In genomic region chr7:5626456-5626855, GRCh38 we compare ENCODE assay signal across 2 cellular contexts.
TF ChIP-seq lines count a peak whose summit lies in the region.

No MANE protein-coding gene starts in this region.

TF ChIP-seq in GM23338, 12 proteins besides CTCF, POLR2A, EP300 and RAD21:
- TF ChIP-seq POLR2AphosphoS5 (IDR thresholded peaks at IDR 0.05; ENCODE audit: low read depth) (no peak), ZNF331 (CRISPR knock-in tag; IDR thresholded peaks at IDR 0.05; ENCODE audit: low read depth) (no peak), ZNF114 (CRISPR knock-in tag; IDR thresholded peaks at IDR 0.05) (no peak), EZH2phosphoT487 (IDR thresholded peaks at IDR 0.05; ENCODE audit: unreplicated experiment) (no peak), NANOG (IDR thresholded peaks at IDR 0.05; ENCODE audit: borderline replicate concordance) (no peak)

TF ChIP-seq in GM12878, 131 proteins besides CTCF, POLR2A, EP300 and RAD21:
- TF ChIP-seq NFXL1 (IDR thresholded peaks at IDR 0.05; ENCODE audit: borderline replicate concordance), result no peak
- no peak for TF ChIP-seq HSF1 (IDR thresholded peaks at IDR 0.05; ENCODE audit: low read depth, low read length)
- TF ChIP-seq MEF2A (IDR thresholded peaks at IDR 0.05; ENCODE audit: insufficient read depth, low read depth, low read length), result no peak
- no peak for TF ChIP-seq PAX8 (IDR thresholded peaks at IDR 0.05)
- TF ChIP-seq STAT3 (IDR thresholded peaks at IDR 0.05; ENCODE audit: low read depth, low read length), result no peak
- TF ChIP-seq SREBF2 (IDR thresholded peaks at IDR 0.05; ENCODE audit: low read length), result no peak
- no peak for TF ChIP-seq POU2F2 (IDR thresholded peaks at IDR 0.05; ENCODE audit: borderline replicate concordance, low read depth, low read length)
- no peak for TF ChIP-seq ZNF207 (IDR thresholded peaks at IDR 0.05; ENCODE audit: borderline replicate concordance)
- no peak for TF ChIP-seq TARDBP (IDR thresholded peaks at IDR 0.05; ENCODE audit: borderline replicate concordance)
- no peak; the same call in 1 of the 2 replicates for TF ChIP-seq ZNF384 (IDR thresholded peaks at IDR 0.05; ENCODE audit: borderline replicate concordance, low read depth, low read length)
